39 cellular contexts compared by ENCODE assay signal in genomic region chr3:121598564-121598963, GRCh38. TPM values are rescaled to one million over a fixed set of nuclear protein-coding genes. Genes with fewer than 3 reads are reported as not detected.
"Had no signal": no experiment of that assay in that cellular context is flagged by ENCODE, and none has a peak within 500 bp of the region (broad histone marks: within the 10 kb centered on the region; RNA-seq: fewer than 3 reads in every experiment).

No MANE protein-coding gene starts in this region.

- H3K36me3 Mint-ChIP-seq: memory B cell; mesothelial cell of epicardium; naive B cell; natural killer cell treated with Interleukin-12 subunit alpha and Interleukin-12 subunit beta and Interleukin-15 and Interleukin-18, amount 100 ng/mL, for 72 hours; stimulated activated effector memory CD8-positive, alpha-beta T cell treated with anti-CD3 and anti-CD28 coated beads, Interleukin-12 subunit alpha, Interleukin-12 subunit beta, amount 100 ng/mL, for 72 hours; type B pancreatic cell had no signal

- H3K9me3 Mint-ChIP-seq: central memory CD8-positive, alpha-beta T cell; dendritic cell treated with granulocyte-macrophage colony-stimulating factor and Interleukin-4, amounts not matched to agents 40 ng/mL and 50 ng/mL, for 4 days; memory B cell; mesothelial cell of epicardium; naive B cell; natural killer cell treated with Interleukin-12 subunit alpha and Interleukin-12 subunit beta and Interleukin-15 and Interleukin-18, amount 100 ng/mL, for 72 hours; neural crest cell; stimulated activated effector memory CD8-positive, alpha-beta T cell treated with anti-CD3 and anti-CD28 coated beads, Interleukin-12 subunit alpha, Interleukin-12 subunit beta, amount 100 ng/mL, for 72 hours; type B pancreatic cell had no signal

- DNase-seq: colonic mucosa; effector CD8-positive, alpha-beta T cell; foreskin keratinocyte; head of caudate nucleus; hippocampal formation; left colon; mucosa of descending colon; naive B cell; pancreas; sigmoid colon; stimulated activated CD4-positive, alpha-beta T cell treated with anti-CD3 and anti-CD28 coated beads, Interleukin-2, amount 100 ng/mL, for 24 hours; stimulated activated CD4-positive, alpha-beta T cell treated with anti-CD3 and anti-CD28 coated beads, Interleukin-4, amount 100 ng/mL, for 24 hours; stimulated activated naive CD4-positive, alpha-beta T cell treated with Interleukin-2 at 50 U/mL for 16 hours; stomach; thyroid gland had no signal

- H3K27me3 ChIP-seq: colonic mucosa, esophagus muscularis mucosa, neutrophil, pancreas, sigmoid colon, stomach, thyroid gland had no signal

- H3K4me3 ChIP-seq: colonic mucosa, esophagus muscularis mucosa, lung, mucosa of descending colon, pancreas, sigmoid colon, stomach, thyroid gland had no signal

- ATAC-seq: foreskin keratinocyte; left colon; mucosa of descending colon; natural killer cell treated with Interleukin-12 subunit alpha and Interleukin-12 subunit beta and Interleukin-15 and Interleukin-18, amount 100 ng/mL, for 72 hours; pancreas; stimulated activated effector memory CD8-positive, alpha-beta T cell treated with anti-CD3 and anti-CD28 coated beads, Interleukin-12 subunit alpha, Interleukin-12 subunit beta, amount 100 ng/mL, for 72 hours had no signal

- H3K4me1 Mint-ChIP-seq: central memory CD8-positive, alpha-beta T cell; mesothelial cell of epicardium; naive B cell; stimulated activated effector memory CD8-positive, alpha-beta T cell treated with anti-CD3 and anti-CD28 coated beads, Interleukin-12 subunit alpha, Interleukin-12 subunit beta, amount 100 ng/mL, for 72 hours had no signal

- H3K36me3 ChIP-seq: colonic mucosa, esophagus muscularis mucosa, neutrophil, pancreas, sigmoid colon, stomach, thyroid gland had no signal

- H3K27me3 Mint-ChIP-seq: central memory CD8-positive, alpha-beta T cell; dendritic cell treated with granulocyte-macrophage colony-stimulating factor and Interleukin-4, amounts not matched to agents 40 ng/mL and 50 ng/mL, for 4 days; type B pancreatic cell had no signal

- H3K27ac ChIP-seq: colonic mucosa, esophagus muscularis mucosa, foreskin keratinocyte, neutrophil, pancreas, sigmoid colon, stomach, thyroid gland had no signal

- FAIRE-seq: endothelial cell of umbilical vein, islet of Langerhans, pancreas had no signal

- H3K4me3 Mint-ChIP-seq: central memory CD8-positive, alpha-beta T cell; dendritic cell treated with granulocyte-macrophage colony-stimulating factor and Interleukin-4, amounts not matched to agents 40 ng/mL and 50 ng/mL, for 4 days; memory B cell; mesothelial cell of epicardium; naive B cell; natural killer cell treated with Interleukin-12 subunit alpha and Interleukin-12 subunit beta and Interleukin-15 and Interleukin-18, amount 100 ng/mL, for 72 hours; neural crest cell; stimulated activated effector memory CD8-positive, alpha-beta T cell treated with anti-CD3 and anti-CD28 coated beads, Interleukin-12 subunit alpha, Interleukin-12 subunit beta, amount 100 ng/mL, for 72 hours; type B pancreatic cell had no signal

- H3K4me1 ChIP-seq: colonic mucosa, foreskin keratinocyte, pancreas, sigmoid colon, stomach had no signal

- H3K27ac Mint-ChIP-seq: dendritic cell treated with granulocyte-macrophage colony-stimulating factor and Interleukin-4, amounts not matched to agents 40 ng/mL and 50 ng/mL, for 4 days; memory B cell; mesothelial cell of epicardium; natural killer cell treated with Interleukin-12 subunit alpha and Interleukin-12 subunit beta and Interleukin-15 and Interleukin-18, amount 100 ng/mL, for 72 hours; stimulated activated effector memory CD8-positive, alpha-beta T cell treated with anti-CD3 and anti-CD28 coated beads, Interleukin-12 subunit alpha, Interleukin-12 subunit beta, amount 100 ng/mL, for 72 hours; type B pancreatic cell had no signal

- H3K9me3 ChIP-seq: colonic mucosa, esophagus muscularis mucosa, mucosa of descending colon, neutrophil, pancreas, sigmoid colon, stomach, thyroid gland had no signal

RNA-seq across cellular contexts. Expression of gene FBXO40, which starts 5.4 kb away (rescaled TPM):
- total RNA-seq: chondrocyte; colonic mucosa; endothelial cell of umbilical vein; epithelial cell of proximal tubule; esophagus muscularis mucosa; fibroblast of lung; foreskin keratinocyte; kidney epithelial cell; left colon; mesothelial cell of epicardium; natural killer cell treated with Interleukin-12 subunit alpha and Interleukin-12 subunit beta and Interleukin-15 and Interleukin-18, amount 100 ng/mL, for 72 hours; neural crest cell; sigmoid colon; thyroid gland; urinary bladder had no signal
- polyA plus RNA-seq: endothelial cell of umbilical vein, fibroblast of lung, foreskin keratinocyte, liver, lung, pancreas, urinary bladder had no signal

RNA-seq across cellular contexts. Expression of gene ARGFX, which starts 30.8 kb away (rescaled TPM):
- total RNA-seq: chondrocyte; colonic mucosa; endothelial cell of umbilical vein; epithelial cell of proximal tubule; esophagus muscularis mucosa; fibroblast of lung; foreskin keratinocyte; kidney epithelial cell; left colon; liver; lung; mesothelial cell of epicardium; mucosa of descending colon; natural killer cell treated with Interleukin-12 subunit alpha and Interleukin-12 subunit beta and Interleukin-15 and Interleukin-18, amount 100 ng/mL, for 72 hours; neural crest cell; omental fat pad; pancreas; posterior vena cava; sigmoid colon; skeletal muscle tissue; stomach; subcutaneous adipose tissue; temporal lobe; thyroid gland; urinary bladder had no signal
- polyA plus RNA-seq: endothelial cell of umbilical vein, fibroblast of lung, foreskin keratinocyte, liver, lung, pancreas, sigmoid colon, stomach, urinary bladder had no signal
